ENCODE assay signal across 21 cellular contexts in genomic region chr5:135313405-135313804, GRCh38.
A peak's percentile ranks its signal among the peaks of the same experiment; 100 is the strongest.
DNase-seq lines count a peak whose midpoint lies in the region; ATAC-seq and TF ChIP-seq lines count a peak whose summit lies in the region.
"Had no signal": no experiment of that assay in that cellular context is flagged by ENCODE, and none has a peak within 500 bp of the region (broad histone marks: within the 10 kb centered on the region; RNA-seq: fewer than 3 reads in every experiment).

No MANE protein-coding gene starts in this region.

- ATAC-seq in HG03103 (IDR thresholded peaks at IDR 0.05; ENCODE audit: low read depth, unreplicated experiment) (peak; percentile 60), GM18498 (IDR thresholded peaks at IDR 0.05; ENCODE audit: unreplicated experiment) (no peak)
- peak; percentile 48 for ATAC-seq in activated CD8-positive, alpha-beta memory T cell treated with anti-CD3 and anti-CD28 coated beads, Interleukin-2, amount 10 ng/mL, durations not matched to agents 7 days and 5 days
- ATAC-seq: activated T-helper 17 cell treated with anti-CD3 and anti-CD28 coated beads, Interleukin-2, amount 50 U/mL, for 72 hours; lower lobe of right lung; right cardiac atrium had no signal

- H3K9me3 Mint-ChIP-seq in activated naive CD4-positive, alpha-beta T cell treated with anti-CD3 and anti-CD28 coated beads, Interleukin-2, amount 10 ng/mL, durations not matched to agents 7 days and 5 days: no peaks in the 10 kb centered on the region
- H3K9me3 Mint-ChIP-seq in activated CD8-positive, alpha-beta memory T cell treated with anti-CD3 and anti-CD28 coated beads, Interleukin-2, amount 10 ng/mL, durations not matched to agents 7 days and 5 days (ENCODE audit: low read depth): no peaks in the 10 kb centered on the region
- H3K9me3 Mint-ChIP-seq in CD4-positive, alpha-beta memory T cell: no peaks in the 10 kb centered on the region
- H3K9me3 Mint-ChIP-seq: activated T-helper 17 cell treated with anti-CD3 and anti-CD28 coated beads, Interleukin-2, amount 50 U/mL, for 72 hours; dendritic cell treated with granulocyte-macrophage colony-stimulating factor and Interleukin-4, amounts not matched to agents 40 ng/mL and 50 ng/mL, for 4 days had no signal

- CTCF ChIA-PET in activated naive CD4-positive, alpha-beta T cell treated with anti-CD3 and anti-CD28 coated beads, Interleukin-2, amount 10 ng/mL, durations not matched to agents 7 days and 5 days (lab: Charles Lee): no interaction called here
- CTCF ChIA-PET in activated CD8-positive, alpha-beta memory T cell treated with anti-CD3 and anti-CD28 coated beads, Interleukin-2, amount 10 ng/mL, durations not matched to agents 7 days and 5 days (lab: Charles Lee): interaction anchor here (0.7 to 1.7 kb wide), 5 partner anchors 10 to 122 kb away, joined by 3 to 5 read pairs (median 4); no protein-coding TSS in a partner anchor
- CTCF ChIA-PET in CD4-positive, alpha-beta memory T cell (lab: Charles Lee; ENCODE audit: partially characterized antibody): no interaction called here

- peak overlapping the region; percentile 87 for H3K27ac Mint-ChIP-seq in activated naive CD4-positive, alpha-beta T cell treated with anti-CD3 and anti-CD28 coated beads, Interleukin-2, amount 10 ng/mL, durations not matched to agents 7 days and 5 days
- peak overlapping the region; percentile 83 for H3K27ac Mint-ChIP-seq in activated CD8-positive, alpha-beta memory T cell treated with anti-CD3 and anti-CD28 coated beads, Interleukin-2, amount 10 ng/mL, durations not matched to agents 7 days and 5 days
- H3K27ac Mint-ChIP-seq in CD4-positive, alpha-beta memory T cell: no peak overlapping the region
- H3K27ac Mint-ChIP-seq: activated T-helper 17 cell treated with anti-CD3 and anti-CD28 coated beads, Interleukin-2, amount 50 U/mL, for 72 hours; dendritic cell treated with granulocyte-macrophage colony-stimulating factor and Interleukin-4, amounts not matched to agents 40 ng/mL and 50 ng/mL, for 4 days had no signal

- H3K4me1 ChIP-seq in ovary (ENCODE audit: insufficient read depth): no peaks in the 10 kb centered on the region
- no peaks in the 10 kb centered on the region for H3K4me1 ChIP-seq in CD4-positive, alpha-beta memory T cell (ENCODE audit: insufficient read depth, low read length)
- H3K4me1 ChIP-seq: lower lobe of right lung, tibial nerve had no signal

- intact Hi-C loops in ovary (cut with DNase I): no loop called here
- intact Hi-C loops in CD4-positive, alpha-beta memory T cell (cut with micrococcal nuclease): no loop called here

- no peak for TF ChIP-seq POLR2A in ovary (IDR thresholded peaks at IDR 0.05)

- TF ChIP-seq CTCF in ovary (IDR thresholded peaks at IDR 0.05): no peak

- peaks cover 70% of the 10 kb centered on the region for H3K4me1 Mint-ChIP-seq in activated naive CD4-positive, alpha-beta T cell treated with anti-CD3 and anti-CD28 coated beads, Interleukin-2, amount 10 ng/mL, durations not matched to agents 7 days and 5 days
- H3K4me1 Mint-ChIP-seq in activated CD8-positive, alpha-beta memory T cell treated with anti-CD3 and anti-CD28 coated beads, Interleukin-2, amount 10 ng/mL, durations not matched to agents 7 days and 5 days: peaks cover 62% of the 10 kb centered on the region
- peaks cover 0 to 5% (median 0%) of the 10 kb centered on the region in 4 donors for H3K4me1 Mint-ChIP-seq in CD4-positive, alpha-beta memory T cell

- TF ChIP-seq EP300 in ovary (IDR thresholded peaks at IDR 0.05): no peak

- DNase-seq in activated naive CD4-positive, alpha-beta T cell treated with anti-CD3 and anti-CD28 coated beads, Interleukin-2, amount 10 ng/mL, durations not matched to agents 7 days and 5 days: no peak
- DNase-seq in activated naive CD4-positive, alpha-beta T cell treated with anti-CD3 and anti-CD28 coated beads, Interleukin-2, amount 50 U/mL, for 16 hours: no peak
- DNase-seq in activated CD8-positive, alpha-beta memory T cell treated with anti-CD3 and anti-CD28 coated beads, Interleukin-2, amount 10 ng/mL, durations not matched to agents 7 days and 5 days: peak; percentile 41
- DNase-seq in ureter (ENCODE audit: low spot score) (peak; percentile 22), ovary (no peak)
- DNase-seq in CD4-positive, alpha-beta memory T cell: no peak
- DNase-seq: Caco-2; central memory CD4-positive, alpha-beta T cell; DMS79; HCEC 1CT; lower lobe of right lung; NCI-H2029; NCI-H526 treated with DMSO at 0.1 percent for 48 hours; posterior cingulate gyrus; right cardiac atrium had no signal

- no peaks in the 10 kb centered on the region for H3K27me3 ChIP-seq in ovary
- no peaks in the 10 kb centered on the region for H3K27me3 ChIP-seq in CD4-positive, alpha-beta memory T cell (ENCODE audit: insufficient read depth, low read length)
- H3K27me3 ChIP-seq: BLaER1 treated with 17β-estradiol and CSF1 and Interleukin-3, amounts not matched to agents 10 nM and 100 nM had no signal

- H3K27me3 Mint-ChIP-seq in activated naive CD4-positive, alpha-beta T cell treated with anti-CD3 and anti-CD28 coated beads, Interleukin-2, amount 10 ng/mL, durations not matched to agents 7 days and 5 days: peaks cover 3% of the 10 kb centered on the region
- H3K27me3 Mint-ChIP-seq in activated CD8-positive, alpha-beta memory T cell treated with anti-CD3 and anti-CD28 coated beads, Interleukin-2, amount 10 ng/mL, durations not matched to agents 7 days and 5 days: no peaks in the 10 kb centered on the region
- peaks cover 0 to 2% of the 10 kb centered on the region in 2 donors for H3K27me3 Mint-ChIP-seq in CD4-positive, alpha-beta memory T cell
- H3K27me3 Mint-ChIP-seq: activated T-helper 17 cell treated with anti-CD3 and anti-CD28 coated beads, Interleukin-2, amount 50 U/mL, for 72 hours had no signal

- peaks cover 9% of the 10 kb centered on the region for H3K36me3 Mint-ChIP-seq in activated naive CD4-positive, alpha-beta T cell treated with anti-CD3 and anti-CD28 coated beads, Interleukin-2, amount 10 ng/mL, durations not matched to agents 7 days and 5 days
- H3K36me3 Mint-ChIP-seq in activated CD8-positive, alpha-beta memory T cell treated with anti-CD3 and anti-CD28 coated beads, Interleukin-2, amount 10 ng/mL, durations not matched to agents 7 days and 5 days: no peaks in the 10 kb centered on the region
- no peaks in the 10 kb centered on the region for H3K36me3 Mint-ChIP-seq in CD4-positive, alpha-beta memory T cell

- H3K4me3 Mint-ChIP-seq in activated naive CD4-positive, alpha-beta T cell treated with anti-CD3 and anti-CD28 coated beads, Interleukin-2, amount 10 ng/mL, durations not matched to agents 7 days and 5 days: peak overlapping the region; percentile 16
- H3K4me3 Mint-ChIP-seq in activated CD8-positive, alpha-beta memory T cell treated with anti-CD3 and anti-CD28 coated beads, Interleukin-2, amount 10 ng/mL, durations not matched to agents 7 days and 5 days: peak overlapping the region; percentile 19
- no peak overlapping the region for H3K4me3 Mint-ChIP-seq in CD4-positive, alpha-beta memory T cell
- H3K4me3 Mint-ChIP-seq: activated T-helper 17 cell treated with anti-CD3 and anti-CD28 coated beads, Interleukin-2, amount 50 U/mL, for 72 hours; dendritic cell treated with granulocyte-macrophage colony-stimulating factor and Interleukin-4, amounts not matched to agents 40 ng/mL and 50 ng/mL, for 4 days had no signal

- 87 to 94% (median 90%) methylated on average over 4 of the region's 4 CpGs for WGBS in ovary, 3 donors

- POLR2A ChIA-PET in CD4-positive, alpha-beta memory T cell (lab: Charles Lee; ENCODE audit: partially characterized antibody): no interaction called here

- H3K9me3 ChIP-seq in ovary: no peaks in the 10 kb centered on the region
- H3K9me3 ChIP-seq in CD4-positive, alpha-beta memory T cell (ENCODE audit: control insufficient read depth in 1 of 2, low read length in 2 of 2): no peaks in the 10 kb centered on the region
- H3K9me3 ChIP-seq: BLaER1 treated with 17β-estradiol and CSF1 and Interleukin-3, amounts not matched to agents 10 nM and 100 nM; Caco-2; lower lobe of right lung; tibial nerve had no signal

- H3K27ac ChIP-seq in ovary: no peak overlapping the region
- H3K27ac ChIP-seq in CD4-positive, alpha-beta memory T cell (ENCODE audit: low read depth, low read length): no peak overlapping the region
- H3K27ac ChIP-seq: BLaER1 treated with 17β-estradiol and CSF1 and Interleukin-3, amounts not matched to agents 10 nM and 100 nM; lower lobe of right lung; tibial nerve had no signal

- no peaks in the 10 kb centered on the region for H3K36me3 ChIP-seq in ovary
- no peaks in the 10 kb centered on the region for H3K36me3 ChIP-seq in CD4-positive, alpha-beta memory T cell (ENCODE audit: insufficient read depth, low read length)
- H3K36me3 ChIP-seq: BLaER1 treated with 17β-estradiol and CSF1 and Interleukin-3, amounts not matched to agents 10 nM and 100 nM; lower lobe of right lung; tibial nerve had no signal

- H3K4me3 ChIP-seq in ovary: no peak overlapping the region
- H3K4me3 ChIP-seq in CD4-positive, alpha-beta memory T cell (ENCODE audit: low read length in 2 of 2): no peak overlapping the region
- H3K4me3 ChIP-seq: BLaER1 treated with 17β-estradiol and CSF1 and Interleukin-3, amounts not matched to agents 10 nM and 100 nM; lower lobe of right lung; tibial nerve had no signal

Comparison
In these comparisons a context has a peak if more than half of its experiments do, and no peak if none do; other contexts are left out.
1. DNase-seq: peak in activated CD8-positive, alpha-beta memory T cell treated with anti-CD3 and anti-CD28 coated beads, Interleukin-2, amount 10 ng/mL, durations not matched to agents 7 days and 5 days (single experiment) and ureter (single experiment); none in activated naive CD4-positive, alpha-beta T cell treated with anti-CD3 and anti-CD28 coated beads, Interleukin-2, amount 10 ng/mL, durations not matched to agents 7 days and 5 days (single experiment), activated naive CD4-positive, alpha-beta T cell treated with anti-CD3 and anti-CD28 coated beads, Interleukin-2, amount 50 U/mL, for 16 hours (single experiment), ovary (0 of 5) and CD4-positive, alpha-beta memory T cell (0 of 5).
2. H3K27ac Mint-ChIP-seq: peak in activated naive CD4-positive, alpha-beta T cell treated with anti-CD3 and anti-CD28 coated beads, Interleukin-2, amount 10 ng/mL, durations not matched to agents 7 days and 5 days (single experiment) and activated CD8-positive, alpha-beta memory T cell treated with anti-CD3 and anti-CD28 coated beads, Interleukin-2, amount 10 ng/mL, durations not matched to agents 7 days and 5 days (single experiment); none in CD4-positive, alpha-beta memory T cell (0 of 7).
3. H3K4me3 Mint-ChIP-seq: peak in activated naive CD4-positive, alpha-beta T cell treated with anti-CD3 and anti-CD28 coated beads, Interleukin-2, amount 10 ng/mL, durations not matched to agents 7 days and 5 days (single experiment) and activated CD8-positive, alpha-beta memory T cell treated with anti-CD3 and anti-CD28 coated beads, Interleukin-2, amount 10 ng/mL, durations not matched to agents 7 days and 5 days (single experiment); none in CD4-positive, alpha-beta memory T cell (0 of 8).